Comparison of ENCODE assay signal across 18 cellular contexts in the genomic region with DNA sequence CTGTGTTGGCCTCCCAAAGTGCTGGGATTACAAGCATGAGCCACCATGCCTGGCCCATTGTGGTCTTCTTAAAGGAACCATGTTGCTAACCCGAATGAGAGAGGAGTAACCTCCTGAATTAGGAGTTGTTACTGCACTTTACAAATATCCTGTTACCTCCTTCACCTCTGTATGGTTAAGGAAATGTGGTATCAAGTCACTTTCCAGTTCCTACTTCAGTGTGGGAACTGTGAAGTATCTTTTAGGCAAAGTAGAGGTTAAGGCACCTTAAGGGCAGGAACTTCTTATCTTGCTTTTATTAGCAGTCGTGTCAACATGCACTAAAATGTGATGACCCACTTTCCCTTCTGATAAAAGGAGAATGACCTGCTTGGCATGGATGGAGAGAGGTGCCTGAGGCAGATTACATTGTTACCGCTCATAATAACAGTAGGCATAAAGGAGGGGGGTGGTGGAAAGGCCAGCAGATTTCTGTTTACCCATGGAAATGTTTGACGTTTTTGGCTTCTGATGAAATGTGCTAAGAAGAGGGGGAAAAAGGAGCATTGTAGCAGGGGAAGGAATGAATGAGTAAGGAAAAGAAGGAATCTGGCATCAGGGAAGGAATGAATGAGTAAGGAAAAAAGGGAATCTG. TPM values are rescaled to one million over a fixed set of nuclear protein-coding genes. Genes with fewer than 3 reads are reported as not detected.
DNase-seq lines count a peak whose midpoint lies in the region; ATAC-seq and TF ChIP-seq lines count a peak whose summit lies in the region.
"Had no signal": no experiment of that assay in that cellular context is flagged by ENCODE, and none has a peak within 500 bp of the region (broad histone marks: within the 10 kb centered on the region; RNA-seq: fewer than 3 reads in every experiment).

No MANE protein-coding gene starts in this region.

- H3K9me3 Mint-ChIP-seq in natural killer cell treated with Interleukin-12 subunit alpha and Interleukin-12 subunit beta and Interleukin-15 and Interleukin-18, amount 100 ng/mL, for 72 hours = no peaks in the 10 kb centered on the region
- no peaks in the 10 kb centered on the region for H3K9me3 Mint-ChIP-seq in activated CD4-positive, alpha-beta T cell treated with anti-CD3 and anti-CD28 coated beads for 36 hours (ENCODE audit: low read depth)
- H3K9me3 Mint-ChIP-seq: stimulated activated effector memory CD8-positive, alpha-beta T cell treated with anti-CD3 and anti-CD28 coated beads, Interleukin-12 subunit alpha, Interleukin-12 subunit beta, amount 100 ng/mL, for 72 hours had no signal

- H3K27me3 Mint-ChIP-seq in natural killer cell treated with Interleukin-12 subunit alpha and Interleukin-12 subunit beta and Interleukin-15 and Interleukin-18, amount 100 ng/mL, for 72 hours = no peaks in the 10 kb centered on the region
- H3K27me3 Mint-ChIP-seq in activated CD4-positive, alpha-beta T cell treated with anti-CD3 and anti-CD28 coated beads for 36 hours = no peaks in the 10 kb centered on the region
- H3K27me3 Mint-ChIP-seq: activated CD8-positive, alpha-beta memory T cell treated with anti-CD3 and anti-CD28 coated beads, Interleukin-2, amount 10 ng/mL, durations not matched to agents 7 days and 5 days; activated naive CD8-positive, alpha-beta T cell treated with anti-CD3 and anti-CD28 coated beads for 36 hours had no signal

- no peaks in the 10 kb centered on the region for H3K36me3 Mint-ChIP-seq in natural killer cell treated with Interleukin-12 subunit alpha and Interleukin-12 subunit beta and Interleukin-15 and Interleukin-18, amount 100 ng/mL, for 72 hours
- peaks cover 5% of the 10 kb centered on the region for H3K36me3 Mint-ChIP-seq in activated CD4-positive, alpha-beta T cell treated with anti-CD3 and anti-CD28 coated beads for 36 hours (ENCODE audit: low read depth)
- H3K36me3 Mint-ChIP-seq: stimulated activated effector memory CD8-positive, alpha-beta T cell treated with anti-CD3 and anti-CD28 coated beads, Interleukin-12 subunit alpha, Interleukin-12 subunit beta, amount 100 ng/mL, for 72 hours had no signal

- peaks cover 9 to 28% of the 10 kb centered on the region in 2 donors for H3K4me1 Mint-ChIP-seq in natural killer cell treated with Interleukin-12 subunit alpha and Interleukin-12 subunit beta and Interleukin-15 and Interleukin-18, amount 100 ng/mL, for 72 hours (ENCODE audit: low read depth in 2 of 2)
- H3K4me1 Mint-ChIP-seq in activated CD4-positive, alpha-beta T cell treated with anti-CD3 and anti-CD28 coated beads for 36 hours = peaks cover 18% of the 10 kb centered on the region
- H3K4me1 Mint-ChIP-seq: activated CD8-positive, alpha-beta memory T cell treated with anti-CD3 and anti-CD28 coated beads, Interleukin-2, amount 10 ng/mL, durations not matched to agents 7 days and 5 days had no signal

- intact Hi-C loops in left colon (cut with DNase I, micrococcal nuclease) = no loop called here
- intact Hi-C loops in activated CD4-positive, alpha-beta T cell treated with anti-CD3 and anti-CD28 coated beads for 36 hours (cut with DNase I, micrococcal nuclease) = no loop called here

- DNase-seq in AG10803 (ENCODE audit: low read depth) (peak; percentile 31), astrocyte of the hippocampus (ENCODE audit: low read depth, low spot score) (peak; percentile 36), left colon (no peak), MV-4-11 (lab: John Stamatoyannopoulos, UW) (no peak), NCI-H510A treated with DMSO at 0.1 percent for 48 hours (lab: John Stamatoyannopoulos, UW) (no peak)
- no peak for DNase-seq in natural killer cell treated with Interleukin-12 subunit alpha and Interleukin-12 subunit beta and Interleukin-15 and Interleukin-18, amount 100 ng/mL, for 72 hours (ENCODE audit: low spot score)
- DNase-seq in activated CD4-positive, alpha-beta T cell treated with anti-CD3 and anti-CD28 coated beads for 36 hours = no peak
- DNase-seq: activated CD8-positive, alpha-beta memory T cell treated with anti-CD3 and anti-CD28 coated beads, Interleukin-2, amount 10 ng/mL, durations not matched to agents 7 days and 5 days; activated naive CD8-positive, alpha-beta T cell treated with anti-CD3 and anti-CD28 coated beads for 36 hours; DND-41; KBM-7; NCI-H2081 treated with DMSO at 0.1 percent for 48 hours; stimulated activated CD4-positive, alpha-beta T cell treated with anti-CD3 and anti-CD28 coated beads, Interleukin-2, amount 100 ng/mL, for 48 hours had no signal

- H3K27ac Mint-ChIP-seq in natural killer cell treated with Interleukin-12 subunit alpha and Interleukin-12 subunit beta and Interleukin-15 and Interleukin-18, amount 100 ng/mL, for 72 hours = no peak overlapping the region
- H3K27ac Mint-ChIP-seq in activated CD4-positive, alpha-beta T cell treated with anti-CD3 and anti-CD28 coated beads for 36 hours = no peak overlapping the region
- H3K27ac Mint-ChIP-seq: activated CD8-positive, alpha-beta memory T cell treated with anti-CD3 and anti-CD28 coated beads, Interleukin-2, amount 10 ng/mL, durations not matched to agents 7 days and 5 days; activated naive CD8-positive, alpha-beta T cell treated with anti-CD3 and anti-CD28 coated beads for 36 hours; stimulated activated effector memory CD8-positive, alpha-beta T cell treated with anti-CD3 and anti-CD28 coated beads, Interleukin-12 subunit alpha, Interleukin-12 subunit beta, amount 100 ng/mL, for 72 hours had no signal

- H3K4me3 ChIP-seq in AG10803 (ENCODE audit: low read length) (no peak overlapping the region), HEK293 (ENCODE audit: low read depth, low read length) (no peak overlapping the region)
- H3K4me3 ChIP-seq: BLaER1, prostate gland, vagina had no signal

- H3K4me1 ChIP-seq in HEK293 (ENCODE audit: control insufficient read depth, insufficient read depth, low read length) = peaks cover 7% of the 10 kb centered on the region; the same call in 1 of the 2 replicates
- H3K4me1 ChIP-seq: BLaER1, prostate gland had no signal

- POLR2A ChIA-PET in HEK293 (lab: Yijun Ruan, JAX) = no interaction called here
- POLR2A ChIA-PET in activated CD4-positive, alpha-beta T cell treated with anti-CD3 and anti-CD28 coated beads for 36 hours (lab: Charles Lee) = no interaction called here

- no peaks in the 10 kb centered on the region for H3K36me3 ChIP-seq in HEK293 (ENCODE audit: control insufficient read depth in 2 of 2, insufficient read depth in 1 of 2, low read length in 2 of 2)
- H3K36me3 ChIP-seq: prostate gland, vagina had no signal

- H3K4me3 Mint-ChIP-seq in natural killer cell treated with Interleukin-12 subunit alpha and Interleukin-12 subunit beta and Interleukin-15 and Interleukin-18, amount 100 ng/mL, for 72 hours = no peak overlapping the region
- no peak overlapping the region for H3K4me3 Mint-ChIP-seq in activated CD4-positive, alpha-beta T cell treated with anti-CD3 and anti-CD28 coated beads for 36 hours
- H3K4me3 Mint-ChIP-seq: activated CD8-positive, alpha-beta memory T cell treated with anti-CD3 and anti-CD28 coated beads, Interleukin-2, amount 10 ng/mL, durations not matched to agents 7 days and 5 days; activated naive CD8-positive, alpha-beta T cell treated with anti-CD3 and anti-CD28 coated beads for 36 hours; stimulated activated effector memory CD8-positive, alpha-beta T cell treated with anti-CD3 and anti-CD28 coated beads, Interleukin-12 subunit alpha, Interleukin-12 subunit beta, amount 100 ng/mL, for 72 hours had no signal

- peak; percentile 97 for ATAC-seq in left colon
- ATAC-seq in natural killer cell treated with Interleukin-12 subunit alpha and Interleukin-12 subunit beta and Interleukin-15 and Interleukin-18, amount 100 ng/mL, for 72 hours = no peak
- no peak for ATAC-seq in activated CD4-positive, alpha-beta T cell treated with anti-CD3 and anti-CD28 coated beads for 36 hours
- ATAC-seq: activated CD8-positive, alpha-beta memory T cell treated with anti-CD3 and anti-CD28 coated beads, Interleukin-2, amount 10 ng/mL, durations not matched to agents 7 days and 5 days; stimulated activated effector memory CD8-positive, alpha-beta T cell treated with anti-CD3 and anti-CD28 coated beads, Interleukin-12 subunit alpha, Interleukin-12 subunit beta, amount 100 ng/mL, for 72 hours had no signal

- H3K9me3 ChIP-seq in HEK293 (ENCODE audit: control insufficient read depth, insufficient read depth, low read depth, low read length) = no peaks in the 10 kb centered on the region
- H3K9me3 ChIP-seq: prostate gland, vagina had no signal

- CTCF ChIA-PET in HEK293 (lab: Yijun Ruan, JAX) = interaction anchor here (1.0 kb wide), 1 partner anchor 11 kb away, joined by 4 read pairs; no protein-coding TSS in a partner anchor
- CTCF ChIA-PET in activated CD4-positive, alpha-beta T cell treated with anti-CD3 and anti-CD28 coated beads for 36 hours (lab: Charles Lee) = no interaction called here

- no peak overlapping the region for H3K27ac ChIP-seq in HEK293 (ENCODE audit: extremely low read depth, low read depth, low read length)
- H3K27ac ChIP-seq: BLaER1, prostate gland, vagina had no signal

- no peak for TF ChIP-seq CTCF in AG10803 (conservative IDR thresholded peaks at IDR 0.05; ENCODE audit: low read length)
- TF ChIP-seq CTCF in HEK293 (tag by site-specific recombination; IDR thresholded peaks at IDR 0.05) = no peak

TF ChIP-seq in HEK293, 187 proteins besides CTCF, POLR2A, EP300 and RAD21 (continues in another document):
- TF ChIP-seq, protein P1, sequence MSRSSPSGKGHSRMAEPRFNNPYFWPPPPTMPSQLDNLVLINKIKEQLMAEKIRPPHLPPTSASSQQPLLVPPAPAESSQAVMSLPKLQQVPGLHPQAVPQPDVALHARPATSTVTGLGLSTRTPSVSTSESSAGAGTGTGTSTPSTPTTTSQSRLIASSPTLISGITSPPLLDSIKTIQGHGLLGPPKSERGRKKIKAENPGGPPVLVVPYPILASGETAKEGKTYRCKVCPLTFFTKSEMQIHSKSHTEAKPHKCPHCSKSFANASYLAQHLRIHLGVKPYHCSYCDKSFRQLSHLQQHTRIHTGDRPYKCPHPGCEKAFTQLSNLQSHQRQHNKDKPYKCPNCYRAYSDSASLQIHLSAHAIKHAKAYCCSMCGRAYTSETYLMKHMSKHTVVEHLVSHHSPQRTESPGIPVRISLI (tag by site-specific recombination; IDR thresholded peaks at IDR 0.05) = no peak
- TF ChIP-seq ZNF341 (tag by site-specific recombination; IDR thresholded peaks at IDR 0.05; ENCODE audit: low read depth) (no peak), ZNF549 (tag by site-specific recombination; IDR thresholded peaks at IDR 0.05) (no peak)

RNA-seq across cellular contexts. Expression of a gene that starts 28.5 kb away (rescaled TPM):
- total RNA-seq in left colon = 10 to 100 TPM; 38.6 to 40.8 TPM
- total RNA-seq in natural killer cell treated with Interleukin-12 subunit alpha and Interleukin-12 subunit beta and Interleukin-15 and Interleukin-18, amount 100 ng/mL, for 72 hours = 10 to 100 TPM; 55.4 to 57.4 TPM
- total RNA-seq in activated CD4-positive, alpha-beta T cell treated with anti-CD3 and anti-CD28 coated beads for 36 hours = 10 to 100 TPM; 50.9 to 57.6 TPM

RNA-seq across cellular contexts. Expression of a gene that starts 28.8 kb away (rescaled TPM):
- total RNA-seq in left colon = 1 to 10 TPM; 1.7 to 2.5 TPM
- 1 to 10 TPM; 7.6 to 7.8 TPM for total RNA-seq in natural killer cell treated with Interleukin-12 subunit alpha and Interleukin-12 subunit beta and Interleukin-15 and Interleukin-18, amount 100 ng/mL, for 72 hours
- 10 to 100 TPM in 1 of 2 experiments, 1 to 10 TPM in 1; 7.8 to 10.2 TPM for total RNA-seq in activated CD4-positive, alpha-beta T cell treated with anti-CD3 and anti-CD28 coated beads for 36 hours

Comparison
In these comparisons a context has a peak if more than half of its experiments do, and no peak if none do; other contexts are left out.
1. DNase-seq: peak in AG10803 (single experiment) and astrocyte of the hippocampus (single experiment); none in left colon (0 of 2), natural killer cell treated with Interleukin-12 subunit alpha and Interleukin-12 subunit beta and Interleukin-15 and Interleukin-18, amount 100 ng/mL, for 72 hours (single experiment), MV-4-11 (single experiment), activated CD4-positive, alpha-beta T cell treated with anti-CD3 and anti-CD28 coated beads for 36 hours (single experiment) and NCI-H510A treated with DMSO at 0.1 percent for 48 hours (single experiment).